In the genomic region with DNA sequence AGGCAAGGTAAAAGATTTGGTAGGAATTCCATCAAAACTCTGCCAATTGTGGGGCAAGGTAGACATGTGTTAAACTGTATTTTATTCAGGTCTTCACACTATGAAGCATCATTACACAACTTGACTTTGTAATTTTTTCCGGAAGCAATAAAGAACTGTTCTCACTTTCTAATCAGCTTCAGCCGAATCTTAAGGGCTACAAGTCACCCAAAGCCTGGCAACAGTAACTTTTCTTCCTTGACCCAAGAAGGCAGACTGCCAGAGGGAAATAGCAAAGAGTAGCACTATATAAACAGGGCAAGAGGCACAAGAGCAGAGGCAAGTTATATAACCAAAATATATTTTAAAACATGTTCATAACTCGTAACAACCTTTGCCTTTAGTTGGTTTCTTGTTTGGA, we compare ENCODE assay signal across 8 cellular contexts. TPM values are rescaled to one million over a fixed set of nuclear protein-coding genes. Genes with fewer than 3 reads are reported as not detected.
DNase-seq lines count a peak whose midpoint lies in the region; ATAC-seq and TF ChIP-seq lines count a peak whose summit lies in the region.

No MANE protein-coding gene starts in this region.

- H3K27me3 Mint-ChIP-seq in activated naive CD8-positive, alpha-beta T cell treated with anti-CD3 and anti-CD28 coated beads for 36 hours = peaks cover 3% of the 10 kb centered on the region

- H3K36me3 ChIP-seq in iPS-20b (ENCODE audit: insufficient read depth, low read depth, low read length) (peaks cover 35% of the 10 kb centered on the region), spleen (peaks cover 0 to 37% (median 26%) of the 10 kb centered on the region in 6 donors)

- no peaks in the 10 kb centered on the region for H3K9me3 ChIP-seq in iPS-20b (ENCODE audit: insufficient read depth, low read depth, low read length)
- H3K9me3 ChIP-seq in spleen = no peaks in the 10 kb centered on the region

- H3K4me1 ChIP-seq in iPS-20b (ENCODE audit: insufficient read depth, low read length) = peaks cover 8% of the 10 kb centered on the region; the same call in 1 of the 2 replicates
- H3K4me1 ChIP-seq in spleen = peaks cover 5 to 60% (median 38%) of the 10 kb centered on the region in 6 donors

- peak overlapping the region; percentile 95 for H3K4me3 Mint-ChIP-seq in activated naive CD8-positive, alpha-beta T cell treated with anti-CD3 and anti-CD28 coated beads for 36 hours

- intact Hi-C loops in spleen (cut with DNase I; ENCODE audit: low total_unique reads) = loop anchor here (10.0 kb wide), 1 partner anchor 157 kb away; the partner anchor contains the start of gene MINDY2

- peak overlapping the region; percentile 93 for H3K27ac Mint-ChIP-seq in activated naive CD8-positive, alpha-beta T cell treated with anti-CD3 and anti-CD28 coated beads for 36 hours

- TF ChIP-seq POLR2A in spleen (IDR thresholded peaks at IDR 0.05) = no peak

- TF ChIP-seq CTCF in spleen (IDR thresholded peaks at IDR 0.05 in 8 of 11, conservative IDR thresholded peaks at IDR 0.05 in 3 of 11) = no peak

- no peak for ATAC-seq in HG03565 (IDR thresholded peaks at IDR 0.05; ENCODE audit: unreplicated experiment)
- no peak for ATAC-seq in HG03039 (IDR thresholded peaks at IDR 0.05; ENCODE audit: unreplicated experiment)

- no peaks in the 10 kb centered on the region for H3K27me3 ChIP-seq in iPS-20b (ENCODE audit: insufficient read depth, low read length)
- H3K27me3 ChIP-seq in spleen (replicated peaks in 1 of 7) = no peaks in the 10 kb centered on the region

- H3K36me3 Mint-ChIP-seq in activated naive CD8-positive, alpha-beta T cell treated with anti-CD3 and anti-CD28 coated beads for 36 hours = peaks cover 15% of the 10 kb centered on the region

- H3K4me3 ChIP-seq in iPS-20b (ENCODE audit: low read length) (peak overlapping the region; percentile 100), spleen (peak overlapping the region in 7 of 8 donors; percentile 56 to 94 (median 71))

- no peaks in the 10 kb centered on the region for H3K9me3 Mint-ChIP-seq in activated naive CD8-positive, alpha-beta T cell treated with anti-CD3 and anti-CD28 coated beads for 36 hours

- DNase-seq in EL = peak; percentile 57
- peak; percentile 33 for DNase-seq in LHCN-M2 (ENCODE audit: low read depth)
- peak; percentile 16 for DNase-seq in activated naive CD8-positive, alpha-beta T cell treated with anti-CD3 and anti-CD28 coated beads for 36 hours
- DNase-seq in spleen = no peak
- no peak for DNase-seq in NK-92 treated with Interleukin-12 subunit alpha and Interleukin-12 subunit beta, amount 100 ng/mL, for 24 hours (lab: John Stamatoyannopoulos, UW)

- WGBS in spleen, 5 donors = 0 to 2% (median 0%) methylated on average over 3 of the region's 3 CpGs

- H3K9ac ChIP-seq in iPS-20b (ENCODE audit: low read depth, low read length) = peak overlapping the region; percentile 100

- H3K27ac ChIP-seq in iPS-20b (ENCODE audit: low read length) (peak overlapping the region; percentile 92), spleen (peak overlapping the region; percentile 4 to 100 (median 100))

- H3K4me1 Mint-ChIP-seq in activated naive CD8-positive, alpha-beta T cell treated with anti-CD3 and anti-CD28 coated beads for 36 hours = peaks cover 26% of the 10 kb centered on the region

RNA-seq across cellular contexts. Expression of gene SLTM, which starts 1.5 kb away (rescaled TPM):
- total RNA-seq in LHCN-M2 (2014; rRNA removed) (52.6 and 71.2 TPM in 2 replicates), spleen (100 to 1,000 TPM in 6 of 7 donors, 10 to 100 TPM in 1; 95.4 to 176 (median 119) TPM)
- polyA plus RNA-seq in LHCN-M2 (2012) = 27.9 TPM
- 100 to 1,000 TPM in 1 of 2 experiments, 10 to 100 TPM in 1; 93.1 to 103 TPM for total RNA-seq in activated naive CD8-positive, alpha-beta T cell treated with anti-CD3 and anti-CD28 coated beads for 36 hours
- polyA plus RNA-seq in spleen = 10 to 100 TPM; 43.7 to 70.0 (median 61.6) TPM

RNA-seq across cellular contexts. Expression of gene RNF111, which starts 55.5 kb away (rescaled TPM):
- total RNA-seq in LHCN-M2 (2014; rRNA removed) (14.0 and 22.4 TPM in 2 replicates), spleen (10 to 100 TPM; 33.6 to 68.2 (median 51.7) TPM)
- 12.6 TPM for polyA plus RNA-seq in LHCN-M2 (2012)
- 10 to 100 TPM; 19.9 to 23.1 TPM for total RNA-seq in activated naive CD8-positive, alpha-beta T cell treated with anti-CD3 and anti-CD28 coated beads for 36 hours
- 10 to 100 TPM; 10.5 to 14.9 (median 13.5) TPM for polyA plus RNA-seq in spleen

Comparison
In these comparisons a context has a peak if more than half of its experiments do, and no peak if none do; other contexts are left out.
1. DNase-seq: peak in EL (single experiment), LHCN-M2 (single experiment) and activated naive CD8-positive, alpha-beta T cell treated with anti-CD3 and anti-CD28 coated beads for 36 hours (single experiment); none in spleen (single experiment) and NK-92 treated with Interleukin-12 subunit alpha and Interleukin-12 subunit beta, amount 100 ng/mL, for 24 hours (single experiment).